Comparison of ENCODE assay signal across 1 cellular context in genomic region chr7:66204822-66205735, GRCh38.
A peak's percentile ranks its signal among the peaks of the same experiment; 100 is the strongest.
TF ChIP-seq lines count a peak whose summit lies in the region.

Gene TPST1 (plus strand): TSS chr7:66205334. CDS start chr7:66240426, 35,092 bp downstream.

TF ChIP-seq in HepG2, 621 proteins besides CTCF, POLR2A, EP300 and RAD21 (continued from another document and continues in another):
- TF ChIP-seq ZNF660 (CRISPR knock-in tag; IDR thresholded peaks at IDR 0.05; ENCODE audit: borderline replicate concordance, low read depth) (no peak), ZC3H13 (CRISPR knock-in tag; IDR thresholded peaks at IDR 0.05) (0 out of 2 replicates have a peak, but pooled peaks have one; percentile 64), SP2 (CRISPR knock-in tag; IDR thresholded peaks at IDR 0.05) (peak; percentile 62; the same call in 1 of the 2 replicates), DDIT3 (CRISPR knock-in tag; IDR thresholded peaks at IDR 0.05) (no peak), BHLHE40 (IDR thresholded peaks at IDR 0.05; ENCODE audit: low read length) (0 out of 2 replicates have a peak, but pooled peaks have one; percentile 7), ZNF30 (CRISPR knock-in tag; IDR thresholded peaks at IDR 0.05) (no peak), DNMT3B (CRISPR knock-in tag; conservative IDR thresholded peaks at IDR 0.05) (0 out of 2 replicates have a peak, but pooled peaks have one; percentile 21), BCL3 (CRISPR knock-in tag; IDR thresholded peaks at IDR 0.05) (no peak), SALL2 (CRISPR knock-in tag; IDR thresholded peaks at IDR 0.05) (peak; percentile 74; the same call in 1 of the 2 replicates), IKZF4 (CRISPR knock-in tag; IDR thresholded peaks at IDR 0.05; ENCODE audit: borderline replicate concordance, low read depth, not compliant biosample characterization) (peak; percentile 50), DMTF1 (CRISPR knock-in tag; IDR thresholded peaks at IDR 0.05) (no peak), HOXA7 (CRISPR knock-in tag; IDR thresholded peaks at IDR 0.05) (no peak), ZNF124 (CRISPR knock-in tag; IDR thresholded peaks at IDR 0.05) (0 out of 2 replicates have a peak, but pooled peaks have one; percentile 11), FOXO1 (CRISPR knock-in tag; IDR thresholded peaks at IDR 0.05) (peak; percentile 65; the same call in 1 of the 2 replicates), DR1 (CRISPR knock-in tag; IDR thresholded peaks at IDR 0.05) (no peak), RBFOX2 (IDR thresholded peaks at IDR 0.05; ENCODE audit: low read depth, low read length) (peak; percentile 91), ZNF674 (CRISPR knock-in tag; IDR thresholded peaks at IDR 0.05; ENCODE audit: low read depth) (no peak), ARNTL (CRISPR knock-in tag; IDR thresholded peaks at IDR 0.05) (no peak; the same call in 1 of the 2 replicates), PRDM15 (CRISPR knock-in tag; IDR thresholded peaks at IDR 0.05) (peak; percentile 36; the same call in 1 of the 2 replicates), MTERF4 (CRISPR knock-in tag; IDR thresholded peaks at IDR 0.05) (0 out of 2 replicates have a peak, but pooled peaks have one; percentile 54), FOXC1 (CRISPR knock-in tag; IDR thresholded peaks at IDR 0.05; ENCODE audit: borderline replicate concordance) (no peak), ZNF180 (CRISPR knock-in tag; IDR thresholded peaks at IDR 0.05; ENCODE audit: borderline replicate concordance, low read depth) (no peak), GATA4 (IDR thresholded peaks at IDR 0.05; ENCODE audit: borderline replicate concordance, low read depth) (peak; percentile 69; the same call in 1 of the 2 replicates), ZNF496 (CRISPR knock-in tag; IDR thresholded peaks at IDR 0.05; ENCODE audit: insufficient replicate concordance) (no peak), MIER2 (CRISPR knock-in tag; IDR thresholded peaks at IDR 0.05) (0 out of 2 replicates have a peak, but pooled peaks have one; percentile 38), TCF12 (IDR thresholded peaks at IDR 0.05) (no peak), TCF12 (CRISPR knock-in tag; IDR thresholded peaks at IDR 0.05) (peak; percentile 67; the same call in 1 of the 2 replicates), HMG20A (CRISPR knock-in tag; IDR thresholded peaks at IDR 0.05; ENCODE audit: borderline replicate concordance) (no peak), MAFF (IDR thresholded peaks at IDR 0.05; ENCODE audit: low read depth, low read length) (peak; percentile 41; the same call in 1 of the 2 replicates), ZNF678 (CRISPR knock-in tag; IDR thresholded peaks at IDR 0.05) (no peak), ZGPAT (CRISPR knock-in tag; IDR thresholded peaks at IDR 0.05) (peak; percentile 88; the same call in 1 of the 2 replicates), IRF9 (CRISPR knock-in tag; IDR thresholded peaks at IDR 0.05; ENCODE audit: borderline replicate concordance) (peak; percentile 85; the same call in 1 of the 2 replicates), ZFP37 (CRISPR knock-in tag; IDR thresholded peaks at IDR 0.05; ENCODE audit: borderline replicate concordance) (no peak), ZNF318 (CRISPR knock-in tag; IDR thresholded peaks at IDR 0.05) (0 out of 2 replicates have a peak, but pooled peaks have one; percentile 51), ZNF546 (CRISPR knock-in tag; conservative IDR thresholded peaks at IDR 0.05) (peak; percentile 83), ZSCAN31 (CRISPR knock-in tag; IDR thresholded peaks at IDR 0.05; ENCODE audit: low read depth) (peak; percentile 45; the same call in 1 of the 2 replicates), CCDC6 (CRISPR knock-in tag; IDR thresholded peaks at IDR 0.05) (peak; percentile 16; the same call in 1 of the 2 replicates), EHMT2 (IDR thresholded peaks at IDR 0.05; ENCODE audit: borderline replicate concordance, low read depth, low read length) (no peak), MXD4 (CRISPR knock-in tag; IDR thresholded peaks at IDR 0.05) (0 out of 2 replicates have a peak, but pooled peaks have one; percentile 43)
